ENCODE assay signal across 1 cellular context in the genomic region with DNA sequence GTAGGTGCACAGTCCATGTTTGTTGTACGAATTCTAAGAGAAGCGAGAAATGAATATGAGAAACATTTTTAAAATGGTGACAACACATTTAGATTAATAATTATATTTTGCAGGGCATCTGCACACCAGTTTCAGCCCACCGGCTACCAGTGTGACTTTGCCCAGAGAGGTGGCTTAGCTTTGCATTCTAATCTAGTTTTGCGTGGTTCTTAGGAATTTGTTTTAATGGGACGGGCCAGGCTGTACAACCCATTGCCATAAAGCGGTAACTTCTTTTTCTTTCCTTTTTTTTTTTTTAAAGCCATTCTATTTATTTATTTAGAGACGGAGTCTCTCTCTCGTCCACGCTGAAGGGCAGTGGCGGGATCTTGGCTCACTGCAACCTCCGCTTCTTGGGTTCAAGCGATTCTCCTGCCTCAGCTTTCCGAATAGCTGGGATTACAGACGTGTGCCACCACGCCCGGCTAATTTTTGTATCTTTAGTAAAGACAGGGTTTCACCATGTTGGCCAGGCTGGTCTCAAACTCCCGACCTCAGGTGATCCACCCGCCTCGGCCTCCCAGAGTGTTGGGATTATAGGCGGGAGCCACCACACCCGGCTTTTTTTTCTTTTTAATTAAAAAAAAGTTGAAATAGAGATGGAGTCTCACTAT.
TF ChIP-seq lines count a peak whose summit lies in the region.

No MANE protein-coding gene starts in this region.

TF ChIP-seq in HEK293, 187 proteins besides CTCF, POLR2A, EP300 and RAD21 (continued from another document):
- TF ChIP-seq, protein P1, sequence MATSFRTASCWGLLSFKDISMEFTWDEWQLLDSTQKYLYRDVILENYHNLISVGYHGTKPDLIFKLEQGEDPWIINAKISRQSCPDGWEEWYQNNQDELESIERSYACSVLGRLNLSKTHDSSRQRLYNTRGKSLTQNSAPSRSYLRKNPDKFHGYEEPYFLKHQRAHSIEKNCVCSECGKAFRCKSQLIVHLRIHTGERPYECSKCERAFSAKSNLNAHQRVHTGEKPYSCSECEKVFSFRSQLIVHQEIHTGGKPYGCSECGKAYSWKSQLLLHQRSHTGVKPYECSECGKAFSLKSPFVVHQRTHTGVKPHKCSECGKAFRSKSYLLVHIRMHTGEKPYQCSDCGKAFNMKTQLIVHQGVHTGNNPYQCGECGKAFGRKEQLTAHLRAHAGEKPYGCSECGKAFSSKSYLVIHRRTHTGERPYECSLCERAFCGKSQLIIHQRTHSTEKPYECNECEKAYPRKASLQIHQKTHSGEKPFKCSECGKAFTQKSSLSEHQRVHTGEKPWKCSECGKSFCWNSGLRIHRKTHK (tag by site-specific recombination; IDR thresholded peaks at IDR 0.05), result no peak
